In the genomic region with DNA sequence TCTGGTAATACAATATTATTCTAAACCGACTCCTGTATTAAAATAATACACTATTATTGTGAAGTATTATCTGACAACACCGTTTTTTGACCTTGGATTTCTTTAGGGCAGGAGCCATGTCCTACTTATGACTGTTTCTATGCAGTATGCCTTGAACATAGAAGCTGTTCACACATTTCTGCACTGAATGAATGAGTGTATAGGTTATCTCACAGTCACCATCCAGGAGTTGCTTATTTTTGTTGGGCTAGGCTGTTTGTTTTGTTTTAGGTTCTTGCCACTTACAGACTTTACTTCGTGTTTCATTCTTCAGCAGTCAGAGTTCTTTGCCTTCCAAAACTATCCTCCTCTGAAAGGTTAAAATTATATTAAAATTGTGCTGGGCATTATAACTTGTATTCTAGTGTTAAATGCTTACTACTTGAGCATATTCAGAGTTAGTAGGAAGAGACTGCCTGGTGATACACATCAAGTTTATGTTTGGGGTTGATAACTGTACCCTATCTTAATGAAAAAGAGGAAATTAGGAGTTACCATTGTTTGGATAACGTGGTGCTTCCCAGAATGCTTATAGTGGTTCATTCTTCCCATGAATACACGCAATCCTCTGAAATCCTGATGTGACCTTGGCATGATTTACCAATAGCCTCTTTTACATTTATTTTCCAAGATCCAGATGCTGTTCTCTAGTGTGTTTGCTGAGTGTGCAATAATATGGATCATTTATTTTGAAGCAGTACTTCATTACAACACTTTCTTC, we compare ENCODE assay signal across 1 cellular context.
TF ChIP-seq lines count a peak whose summit lies in the region.

No MANE protein-coding gene starts in this region.

TF ChIP-seq in K562, 482 proteins besides CTCF, POLR2A, EP300 and RAD21 (continues in another document):
- TF ChIP-seq POLR2H (tag; IDR thresholded peaks at IDR 0.05; ENCODE audit: low read depth) (peak; percentile 64; the same call in 1 of the 2 replicates), ZNF584 (CRISPR knock-in tag; IDR thresholded peaks at IDR 0.05; ENCODE audit: low read depth) (0 out of 2 replicates have a peak, but pooled peaks have one; percentile 10), SMARCE1 (IDR thresholded peaks at IDR 0.05) (peak; percentile 57; the same call in 1 of the 2 replicates), ESRRA (IDR thresholded peaks at IDR 0.05; ENCODE audit: borderline replicate concordance, low read depth) (peak; percentile 78), ZNF589 (CRISPR knock-in tag; IDR thresholded peaks at IDR 0.05; ENCODE audit: low read depth) (0 out of 2 replicates have a peak, but pooled peaks have one; percentile 24), MYBL2 (IDR thresholded peaks at IDR 0.05; ENCODE audit: low read depth) (no peak), MYBL2 (CRISPR knock-in tag; IDR thresholded peaks at IDR 0.05; ENCODE audit: borderline replicate concordance) (no peak), RCOR1 (IDR thresholded peaks at IDR 0.05; ENCODE audit: borderline replicate concordance in 1 of 2, low read depth in 2 of 2, low read length in 2 of 2) (0 out of 4 replicates have a peak, but pooled peaks of 1 of the 2 experiments have one; percentile 42), RFX5 (IDR thresholded peaks at IDR 0.05; ENCODE audit: low read depth, low read length) (no peak), PHTF2 (CRISPR knock-in tag; IDR thresholded peaks at IDR 0.05) (no peak), SOX6 (IDR thresholded peaks at IDR 0.05) (peak; percentile 95), HDAC2 (IDR thresholded peaks at IDR 0.05) (peak; percentile 35; the same call in 1 of the 2 replicates), DPF2 (IDR thresholded peaks at IDR 0.05) (peak; percentile 59; the same call in 1 of the 2 replicates), POU5F1 (IDR thresholded peaks at IDR 0.05; ENCODE audit: borderline replicate concordance, low read depth, low read length, partially characterized antibody) (no peak), C11orf30 (IDR thresholded peaks at IDR 0.05; ENCODE audit: low read depth) (peak; percentile 97), MYC (IDR thresholded peaks at IDR 0.05; ENCODE audit: low read depth, low read length) (peak; percentile 55), MYC (CRISPR knock-in tag; IDR thresholded peaks at IDR 0.05; ENCODE audit: borderline replicate concordance, low read depth) (no peak), E2F3 (CRISPR knock-in tag; IDR thresholded peaks at IDR 0.05) (no peak), ZNF24 (IDR thresholded peaks at IDR 0.05) (peak; percentile 71), HNRNPK (IDR thresholded peaks at IDR 0.05; ENCODE audit: low read depth, low read length, poor library complexity, severe bottlenecking) (no peak), XRCC5 (IDR thresholded peaks at IDR 0.05; ENCODE audit: low read depth, low read length) (no peak), NR2C2 (CRISPR knock-in tag; IDR thresholded peaks at IDR 0.05) (no peak), NR2C2 (tag; IDR thresholded peaks at IDR 0.05) (peak; percentile 20; the same call in 1 of the 2 replicates), CTBP1 (IDR thresholded peaks at IDR 0.05; ENCODE audit: borderline replicate concordance) (0 out of 2 replicates have a peak, but pooled peaks have one; percentile 33), ZNF668 (CRISPR knock-in tag; IDR thresholded peaks at IDR 0.05) (no peak), HBP1 (CRISPR knock-in tag; IDR thresholded peaks at IDR 0.05) (no peak), SMC3 (conservative IDR thresholded peaks at IDR 0.05; ENCODE audit: insufficient read depth, low read depth, low read length) (no peak), RHOXF2B (CRISPR knock-in tag; conservative IDR thresholded peaks at IDR 0.05) (no peak), JUND (IDR thresholded peaks at IDR 0.05; ENCODE audit: borderline replicate concordance, low read depth, low read length) (no peak), JUND (tag; IDR thresholded peaks at IDR 0.05; ENCODE audit: borderline replicate concordance, low read depth, low read length) (no peak), GABPA (tag; conservative IDR thresholded peaks at IDR 0.05; ENCODE audit: low read depth) (peak; percentile 34; the same call in 1 of the 2 replicates), NBN (IDR thresholded peaks at IDR 0.05; ENCODE audit: low read depth) (no peak), MNT (conservative IDR thresholded peaks at IDR 0.05) (peak; percentile 12 to 15; a peak in 1 of 4 replicates), RUNX1 (IDR thresholded peaks at IDR 0.05; ENCODE audit: low read depth) (no peak), CBFA2T3 (IDR thresholded peaks at IDR 0.05) (0 out of 2 replicates have a peak, but pooled peaks have one; percentile 2), EP400 (IDR thresholded peaks at IDR 0.05) (peak; percentile 64), YY1 (IDR thresholded peaks at IDR 0.05; ENCODE audit: borderline replicate concordance in 1 of 3, control insufficient read depth in 1 of 3, extremely low read depth in 1 of 3, insufficient read depth in 3 of 3, insufficient read length in 1 of 3, insufficient replicate concordance in 2 of 3, low read depth in 1 of 3, low read length in 2 of 3) (no peak), CCAR2 (IDR thresholded peaks at IDR 0.05; ENCODE audit: low read depth, low read length) (no peak), ZNF766 (CRISPR knock-in tag; conservative IDR thresholded peaks at IDR 0.05) (0 out of 2 replicates have a peak, but pooled peaks have one; percentile 17), SIN3A (IDR thresholded peaks at IDR 0.05; ENCODE audit: borderline replicate concordance in 2 of 2, control insufficient read depth in 1 of 2, low read depth in 2 of 2, low read length in 2 of 2) (no peak), MAFF (IDR thresholded peaks at IDR 0.05; ENCODE audit: low read length) (peak; percentile 90), NR2C1 (IDR thresholded peaks at IDR 0.05) (peak; percentile 25; the same call in 1 of the 2 replicates), NR2C1 (tag; IDR thresholded peaks at IDR 0.05) (0 out of 2 replicates have a peak, but pooled peaks have one; percentile 15), MAFK (IDR thresholded peaks at IDR 0.05; ENCODE audit: low read length) (peak; percentile 91), NFE2L1 (tag; IDR thresholded peaks at IDR 0.05; ENCODE audit: borderline replicate concordance, low read depth) (no peak), CEBPB (tag; IDR thresholded peaks at IDR 0.05) (0 out of 2 replicates have a peak, but pooled peaks have one; percentile 20), ARID4B (CRISPR knock-in tag; IDR thresholded peaks at IDR 0.05) (no peak), ZNF354B (CRISPR knock-in tag; IDR thresholded peaks at IDR 0.05) (no peak)
- TF ChIP-seq, protein P1, sequence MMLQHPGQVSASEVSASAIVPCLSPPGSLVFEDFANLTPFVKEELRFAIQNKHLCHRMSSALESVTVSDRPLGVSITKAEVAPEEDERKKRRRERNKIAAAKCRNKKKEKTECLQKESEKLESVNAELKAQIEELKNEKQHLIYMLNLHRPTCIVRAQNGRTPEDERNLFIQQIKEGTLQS (IDR thresholded peaks at IDR 0.05) = peak; percentile 74; the same call in 1 of the 2 replicates
- TF ChIP-seq, protein P1 (CRISPR knock-in tag; conservative IDR thresholded peaks at IDR 0.05) = no peak
- TF ChIP-seq, protein P2, sequence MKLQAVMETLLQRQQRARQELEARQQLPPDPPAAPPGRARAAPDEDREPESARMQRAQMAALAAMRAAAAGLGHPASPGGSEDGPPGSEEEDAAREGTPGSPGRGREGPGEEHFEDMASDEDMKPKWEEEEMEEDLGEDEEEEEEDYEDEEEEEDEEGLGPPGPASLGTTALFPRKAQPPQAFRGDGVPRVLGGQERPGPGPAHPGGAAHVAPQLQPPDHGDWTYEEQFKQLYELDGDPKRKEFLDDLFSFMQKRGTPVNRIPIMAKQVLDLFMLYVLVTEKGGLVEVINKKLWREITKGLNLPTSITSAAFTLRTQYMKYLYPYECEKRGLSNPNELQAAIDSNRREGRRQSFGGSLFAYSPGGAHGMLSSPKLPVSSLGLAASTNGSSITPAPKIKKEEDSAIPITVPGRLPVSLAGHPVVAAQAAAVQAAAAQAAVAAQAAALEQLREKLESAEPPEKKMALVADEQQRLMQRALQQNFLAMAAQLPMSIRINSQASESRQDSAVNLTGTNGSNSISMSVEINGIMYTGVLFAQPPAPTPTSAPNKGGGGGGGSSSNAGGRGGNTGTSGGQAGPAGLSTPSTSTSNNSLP (IDR thresholded peaks at IDR 0.05; ENCODE audit: borderline replicate concordance, low read depth, low read length) = 0 out of 2 replicates have a peak, but pooled peaks have one; percentile 18
- TF ChIP-seq, protein P3, sequence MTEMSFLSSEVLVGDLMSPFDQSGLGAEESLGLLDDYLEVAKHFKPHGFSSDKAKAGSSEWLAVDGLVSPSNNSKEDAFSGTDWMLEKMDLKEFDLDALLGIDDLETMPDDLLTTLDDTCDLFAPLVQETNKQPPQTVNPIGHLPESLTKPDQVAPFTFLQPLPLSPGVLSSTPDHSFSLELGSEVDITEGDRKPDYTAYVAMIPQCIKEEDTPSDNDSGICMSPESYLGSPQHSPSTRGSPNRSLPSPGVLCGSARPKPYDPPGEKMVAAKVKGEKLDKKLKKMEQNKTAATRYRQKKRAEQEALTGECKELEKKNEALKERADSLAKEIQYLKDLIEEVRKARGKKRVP (CRISPR knock-in tag; IDR thresholded peaks at IDR 0.05) = peak; percentile 80
- TF ChIP-seq, protein P4, sequence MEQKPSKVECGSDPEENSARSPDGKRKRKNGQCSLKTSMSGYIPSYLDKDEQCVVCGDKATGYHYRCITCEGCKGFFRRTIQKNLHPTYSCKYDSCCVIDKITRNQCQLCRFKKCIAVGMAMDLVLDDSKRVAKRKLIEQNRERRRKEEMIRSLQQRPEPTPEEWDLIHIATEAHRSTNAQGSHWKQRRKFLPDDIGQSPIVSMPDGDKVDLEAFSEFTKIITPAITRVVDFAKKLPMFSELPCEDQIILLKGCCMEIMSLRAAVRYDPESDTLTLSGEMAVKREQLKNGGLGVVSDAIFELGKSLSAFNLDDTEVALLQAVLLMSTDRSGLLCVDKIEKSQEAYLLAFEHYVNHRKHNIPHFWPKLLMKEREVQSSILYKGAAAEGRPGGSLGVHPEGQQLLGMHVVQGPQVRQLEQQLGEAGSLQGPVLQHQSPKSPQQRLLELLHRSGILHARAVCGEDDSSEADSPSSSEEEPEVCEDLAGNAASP (IDR thresholded peaks at IDR 0.05) = peak; percentile 6; the same call in 1 of the 2 replicates
- TF ChIP-seq, protein P5, sequence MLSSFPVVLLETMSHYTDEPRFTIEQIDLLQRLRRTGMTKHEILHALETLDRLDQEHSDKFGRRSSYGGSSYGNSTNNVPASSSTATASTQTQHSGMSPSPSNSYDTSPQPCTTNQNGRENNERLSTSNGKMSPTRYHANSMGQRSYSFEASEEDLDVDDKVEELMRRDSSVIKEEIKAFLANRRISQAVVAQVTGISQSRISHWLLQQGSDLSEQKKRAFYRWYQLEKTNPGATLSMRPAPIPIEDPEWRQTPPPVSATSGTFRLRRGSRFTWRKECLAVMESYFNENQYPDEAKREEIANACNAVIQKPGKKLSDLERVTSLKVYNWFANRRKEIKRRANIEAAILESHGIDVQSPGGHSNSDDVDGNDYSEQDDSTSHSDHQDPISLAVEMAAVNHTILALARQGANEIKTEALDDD (IDR thresholded peaks at IDR 0.05) = peak; percentile 44; the same call in 1 of the 2 replicates
